ENCODE assay signal across 1 cellular context in the genomic region with DNA sequence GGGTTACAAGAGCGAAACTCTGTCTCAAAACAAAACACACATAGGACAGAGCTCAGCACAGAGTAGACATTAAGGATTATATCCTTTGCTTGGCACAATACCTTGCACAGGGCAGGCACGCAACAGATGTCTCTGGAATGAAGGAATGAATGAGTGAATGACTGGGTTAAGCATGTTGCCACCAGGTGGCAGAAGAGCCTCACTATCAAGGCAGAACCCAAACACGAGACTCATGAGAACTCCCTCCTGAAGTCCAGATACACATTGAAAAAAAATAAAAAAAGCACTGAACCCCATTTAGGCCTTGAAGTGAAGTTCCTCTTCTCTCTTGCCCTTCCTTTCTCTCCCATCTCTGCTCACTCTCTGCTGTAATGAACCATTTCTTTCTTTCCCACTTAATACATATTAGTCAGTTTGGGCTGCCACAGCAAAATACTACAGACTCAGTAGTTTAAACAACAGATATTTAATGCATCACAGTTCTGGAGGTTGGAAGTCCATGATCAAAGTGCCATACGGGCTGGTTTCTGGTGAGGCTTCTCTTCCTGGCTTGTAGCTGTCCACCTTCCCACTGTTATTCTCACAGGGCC.
TF ChIP-seq lines count a peak whose summit lies in the region.

No MANE protein-coding gene starts in this region.

TF ChIP-seq in IMR-90, 13 proteins besides CTCF, POLR2A, EP300 and RAD21 (continued from another document):
- TF ChIP-seq RCOR1 (IDR thresholded peaks at IDR 0.05; ENCODE audit: insufficient replicate concordance, low read length) (no peak), MXI1 (IDR thresholded peaks at IDR 0.05; ENCODE audit: borderline replicate concordance, low read depth, low read length) (no peak), NFE2L2 (IDR thresholded peaks at IDR 0.05; ENCODE audit: low read depth, low read length) (no peak), FOS (IDR thresholded peaks at IDR 0.05; ENCODE audit: low read depth, low read length) (no peak), RFX5 (IDR thresholded peaks at IDR 0.05; ENCODE audit: low read depth, low read length) (no peak), CHD1 (IDR thresholded peaks at IDR 0.05; ENCODE audit: low read depth, low read length) (no peak), BHLHE40 (IDR thresholded peaks at IDR 0.05; ENCODE audit: low read depth, low read length) (peak; percentile 53; the same call in 1 of the 2 replicates), SMC3 (IDR thresholded peaks at IDR 0.05; ENCODE audit: low read depth, low read length) (peak; percentile 99)
- TF ChIP-seq, protein P1, sequence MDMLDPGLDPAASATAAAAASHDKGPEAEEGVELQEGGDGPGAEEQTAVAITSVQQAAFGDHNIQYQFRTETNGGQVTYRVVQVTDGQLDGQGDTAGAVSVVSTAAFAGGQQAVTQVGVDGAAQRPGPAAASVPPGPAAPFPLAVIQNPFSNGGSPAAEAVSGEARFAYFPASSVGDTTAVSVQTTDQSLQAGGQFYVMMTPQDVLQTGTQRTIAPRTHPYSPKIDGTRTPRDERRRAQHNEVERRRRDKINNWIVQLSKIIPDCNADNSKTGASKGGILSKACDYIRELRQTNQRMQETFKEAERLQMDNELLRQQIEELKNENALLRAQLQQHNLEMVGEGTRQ (IDR thresholded peaks at IDR 0.05; ENCODE audit: low read depth, low read length), result no peak
